Comparison of ENCODE assay signal across 21 cellular contexts in genomic region chr4:53147179-53147578, GRCh38.
DNase-seq lines count a peak whose midpoint lies in the region; ATAC-seq, FAIRE-seq and TF ChIP-seq lines count a peak whose summit lies in the region.
"Had no signal": no experiment of that assay in that cellular context is flagged by ENCODE, and none has a peak within 500 bp of the region (broad histone marks: within the 10 kb centered on the region; RNA-seq: fewer than 3 reads in every experiment).

No MANE protein-coding gene starts in this region.

- no peaks in the 10 kb centered on the region for H4K20me1 ChIP-seq in HepG2 (ENCODE audit: insufficient read depth, low read length)
- H4K20me1 ChIP-seq: BLaER1 had no signal

- H3K36me3 ChIP-seq in liver (ENCODE audit: control insufficient read depth in 4 of 4, insufficient read depth in 3 of 4, low read depth in 1 of 4, low read length in 3 of 4) (peaks cover 0 to 5% (median 0%) of the 10 kb centered on the region in 4 donors), HepG2 (replicated peaks in 1 of 2; ENCODE audit: control insufficient read depth in 1 of 2, insufficient read depth in 2 of 2, low read length in 2 of 2) (peaks cover 1 to 5% of the 10 kb centered on the region in 2 experiments; a peak in 2 of 5 replicates), uterus (no peaks in the 10 kb centered on the region)

- no peak overlapping the region for H3K4me3 ChIP-seq in liver (ENCODE audit: low read depth in 1 of 3, low read length in 3 of 3)
- no peak overlapping the region for H3K4me3 ChIP-seq in HepG2 (replicated peaks in 1 of 3; ENCODE audit: insufficient read depth in 1 of 3, low read depth in 2 of 3, low read length in 3 of 3)
- H3K4me3 ChIP-seq in uterus, result no peak overlapping the region
- H3K4me3 ChIP-seq: BLaER1, GM23338 had no signal

- H3K79me2 ChIP-seq in HepG2 (ENCODE audit: insufficient read depth, low read length), result no peaks in the 10 kb centered on the region

- H3K36me3 Mint-ChIP-seq in mesothelial cell of epicardium, result peaks cover 5% of the 10 kb centered on the region

- BruUV-seq in HepG2 (replicated peaks; lab: Mats Ljungman, UMichigan), result no TSS peak

- CTCF ChIA-PET in HepG2 (lab: Yijun Ruan, JAX; ENCODE audit: low intra/inter-chr PET ratio, low total read pairs), result no interaction called here

- WGBS in liver, result 60% methylated on average over 4 of the region's 4 CpGs
- WGBS in HepG2 (ENCODE audit: low lambda C conversion rate), result 90% methylated on average over 4 of the region's 4 CpGs

- no peaks in the 10 kb centered on the region for H3K27me3 Mint-ChIP-seq in mesothelial cell of epicardium (ENCODE audit: low read depth)
- H3K27me3 Mint-ChIP-seq: B cell; CD4-positive, CD25-positive, alpha-beta regulatory T cell had no signal

- TF ChIP-seq RAD21 in liver (IDR thresholded peaks at IDR 0.05) (peak in 1 of 2 donors; percentile 23), HepG2 (CRISPR knock-in tag; IDR thresholded peaks at IDR 0.05) (no peak)

- H3K27me3 ChIP-seq in liver (ENCODE audit: control insufficient read depth in 4 of 4, insufficient read depth in 4 of 4, low read length in 3 of 4) (no peaks in the 10 kb centered on the region), HepG2 (ENCODE audit: control insufficient read depth in 1 of 2, insufficient read depth in 2 of 2, low read length in 2 of 2) (no peaks in the 10 kb centered on the region), uterus (no peaks in the 10 kb centered on the region)
- H3K27me3 ChIP-seq: BLaER1 had no signal

- H3K9me3 ChIP-seq in liver (ENCODE audit: control insufficient read depth in 4 of 4, low read length in 3 of 4) (no peaks in the 10 kb centered on the region), HepG2 (ENCODE audit: low read length) (no peaks in the 10 kb centered on the region), uterus (no peaks in the 10 kb centered on the region)
- H3K9me3 ChIP-seq: BLaER1, Caco-2 had no signal

- H3K9ac ChIP-seq in liver (ENCODE audit: low read depth in 1 of 2, low read length in 2 of 2) (no peak overlapping the region), HepG2 (ENCODE audit: insufficient read depth, low read depth, low read length) (no peak overlapping the region)
- H3K9ac ChIP-seq: BLaER1 had no signal

- H3K4me1 ChIP-seq in liver (ENCODE audit: control insufficient read depth in 4 of 4, insufficient read depth in 4 of 4, low read length in 3 of 4) (peaks cover 2 to 15% (median 8%) of the 10 kb centered on the region in 4 donors), HepG2 (ENCODE audit: insufficient read depth, low read length) (no peaks in the 10 kb centered on the region), uterus (no peaks in the 10 kb centered on the region)
- H3K4me1 ChIP-seq: BLaER1, Caco-2 had no signal

- TF ChIP-seq POLR2A in HepG2 (IDR thresholded peaks at IDR 0.05; ENCODE audit: insufficient read depth in 1 of 2, low read depth in 2 of 2, low read length in 2 of 2) (no peak), uterus (IDR thresholded peaks at IDR 0.05) (no peak)

- TF ChIP-seq CTCF in liver (IDR thresholded peaks at IDR 0.05; ENCODE audit: low read depth, low read length, missing input control) (no peak), HepG2 (CRISPR knock-in tag; IDR thresholded peaks at IDR 0.05) (no peak), uterus (IDR thresholded peaks at IDR 0.05) (no peak), mesothelial cell of epicardium (IDR thresholded peaks at IDR 0.05; ENCODE audit: unreplicated experiment) (no peak)

- in situ Hi-C loops in HepG2 (cut with HindIII; ENCODE audit: extremely low pct_ligation_motif_present, low pct_unique_long_range_greater_than_20kb), result no loop called here

- POLR2A ChIA-PET in HepG2 (lab: Yijun Ruan, JAX), result no interaction called here

- no peak overlapping the region for H2AFZ ChIP-seq in HepG2 (ENCODE audit: low read length)
- H2AFZ ChIP-seq: GM23338 had no signal

- intact Hi-C loops in HepG2 (cut with micrococcal nuclease; ENCODE audit: unreplicated experiment) (no loop called here), uterus (cut with DNase I; ENCODE audit: low total_unique reads) (no loop called here)

- DNase-seq in HepG2 (ENCODE audit: low spot score) (no peak), left lobe of liver (ENCODE audit: low spot score) (no peak), uterus (no peak), mesothelial cell of epicardium (ENCODE audit: low spot score in 2 of 2, unreplicated experiment in 2 of 2) (no peak)
- DNase-seq: Caco-2; CD4-positive, CD25-positive, alpha-beta regulatory T cell; CD8-positive, alpha-beta T cell; DMS153; DND-41; H9 had no signal

- peaks cover 3% of the 10 kb centered on the region for H3K4me1 Mint-ChIP-seq in mesothelial cell of epicardium
- H3K4me1 Mint-ChIP-seq: H9 had no signal

- no peak for ATAC-seq in HepG2
- peak; percentile 55 for ATAC-seq in left lobe of liver
- no peak for ATAC-seq in HG02885 (IDR thresholded peaks at IDR 0.05; ENCODE audit: poor library complexity, unreplicated experiment)
- ATAC-seq: CD8-positive, alpha-beta T cell; GM23338; HCT116 had no signal

- no peak overlapping the region for H3K4me3 Mint-ChIP-seq in mesothelial cell of epicardium
- H3K4me3 Mint-ChIP-seq: B cell; CD4-positive, CD25-positive, alpha-beta regulatory T cell; CD8-positive, alpha-beta T cell; GM23338; H9 had no signal

- H3K27ac ChIP-seq in liver (ENCODE audit: low read depth in 1 of 2, low read length in 2 of 2), result peak overlapping the region; percentile 27 to 46
- no peak overlapping the region for H3K27ac ChIP-seq in HepG2 (ENCODE audit: extremely low read length, insufficient read depth, low read length)
- H3K27ac ChIP-seq in uterus, result peak overlapping the region; percentile 0 to 30
- H3K27ac ChIP-seq: 22Rv1, BLaER1, C4-2B had no signal

- H3K9me3 Mint-ChIP-seq in mesothelial cell of epicardium, result no peaks in the 10 kb centered on the region
- H3K9me3 Mint-ChIP-seq: CD4-positive, CD25-positive, alpha-beta regulatory T cell; CD8-positive, alpha-beta T cell; GM23338; H9 had no signal

- FAIRE-seq in HepG2 (lab: Jason Lieb, UNC), result no peak
- FAIRE-seq: A204.1, G401.6, GM12892 had no signal

- H3K4me2 ChIP-seq in HepG2 (ENCODE audit: low read depth, low read length), result no peak overlapping the region
- H3K4me2 ChIP-seq: BLaER1, GM23338 had no signal

- no peak for TF ChIP-seq EP300 in HepG2 (IDR thresholded peaks at IDR 0.05; ENCODE audit: low read depth in 2 of 2, low read length in 2 of 2)
- no peak for TF ChIP-seq EP300 in HepG2 (CRISPR knock-in tag; IDR thresholded peaks at IDR 0.05; ENCODE audit: borderline replicate concordance)

- H3K27ac Mint-ChIP-seq in mesothelial cell of epicardium, result no peak overlapping the region
- H3K27ac Mint-ChIP-seq: B cell; CD4-positive, CD25-positive, alpha-beta regulatory T cell; CD8-positive, alpha-beta T cell; GM23338; H9 had no signal

TF ChIP-seq in liver, 16 proteins besides CTCF, POLR2A, EP300 and RAD21 (continues in another document):
- TF ChIP-seq FOXA1 (IDR thresholded peaks at IDR 0.05), result no peak
- TF ChIP-seq HNF4G (IDR thresholded peaks at IDR 0.05), result no peak
- no peak for TF ChIP-seq GABPA (IDR thresholded peaks at IDR 0.05 in 1 of 2, conservative IDR thresholded peaks at IDR 0.05 in 1 of 2)
- TF ChIP-seq SP1 (IDR thresholded peaks at IDR 0.05), result peak; percentile 40
- TF ChIP-seq RXRA (IDR thresholded peaks at IDR 0.05), result peak; percentile 48 to 68
- peak; percentile 37 for TF ChIP-seq YY1 (IDR thresholded peaks at IDR 0.05)
- no peak for TF ChIP-seq ATF3 (IDR thresholded peaks at IDR 0.05)
- TF ChIP-seq FOXA2 (IDR thresholded peaks at IDR 0.05), result no peak
- TF ChIP-seq JUND (IDR thresholded peaks at IDR 0.05), result no peak
